ENCODE assay signal across 9 cellular contexts in the genomic region with DNA sequence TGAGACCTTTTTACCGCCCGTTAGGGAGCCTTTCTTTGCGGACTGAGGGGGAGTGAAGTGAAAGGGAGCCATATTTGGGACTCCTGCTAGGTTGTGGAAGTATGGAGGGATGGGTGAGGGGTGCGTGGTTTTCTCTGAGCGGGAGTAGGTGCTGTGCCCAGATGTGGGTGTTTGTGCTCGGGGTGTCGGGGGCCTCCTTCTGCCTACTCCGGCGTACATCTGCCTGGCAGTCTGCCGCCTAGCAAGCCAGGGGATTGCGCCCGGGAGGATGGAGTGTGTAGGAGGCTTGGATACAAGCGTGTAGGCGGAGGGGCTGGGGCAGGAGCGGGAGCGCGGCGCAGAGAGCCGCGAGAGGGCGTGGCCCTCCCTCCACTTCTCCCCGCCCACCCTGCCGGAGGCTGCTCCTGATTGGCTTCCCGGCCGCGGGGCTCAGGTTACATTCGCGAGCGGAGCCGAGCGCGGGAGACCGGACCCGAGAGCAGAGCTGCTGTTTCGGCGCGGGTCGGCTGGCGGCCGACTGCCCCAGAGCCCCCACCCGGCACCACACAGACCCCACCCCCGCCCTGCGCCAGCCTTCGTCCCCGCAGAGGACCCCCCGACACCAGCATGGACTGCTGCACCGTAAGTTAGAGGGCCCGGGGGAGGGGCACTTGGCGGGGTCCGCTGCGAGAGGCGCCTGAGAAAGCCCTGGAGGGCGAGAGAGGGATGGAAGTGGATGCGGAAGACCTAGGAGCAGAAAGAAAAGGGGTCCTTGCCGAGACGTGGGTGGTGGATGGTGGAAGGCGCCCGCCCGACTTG. TPM values are rescaled to one million over a fixed set of nuclear protein-coding genes. Genes with fewer than 3 reads are reported as not detected.
DNase-seq lines count a peak whose midpoint lies in the region; ATAC-seq and TF ChIP-seq lines count a peak whose summit lies in the region.
"Had no signal": no experiment of that assay in that cellular context is flagged by ENCODE, and none has a peak within 500 bp of the region (broad histone marks: within the 10 kb centered on the region; RNA-seq: fewer than 3 reads in every experiment).

A gene (plus strand): TSS at position 464 of the 798 bp plus-strand sequence. CDS start 143 bp downstream, at position 607.

- no peaks in the 10 kb centered on the region for H3K36me3 ChIP-seq in brain microvascular endothelial cell (replicated peaks)
- no peaks in the 10 kb centered on the region for H3K36me3 ChIP-seq in iPS-18a (ENCODE audit: control insufficient read depth, low read depth, low read length)
- H3K36me3 ChIP-seq in skeletal muscle satellite cell (ENCODE audit: insufficient read depth, low read length), result no peaks in the 10 kb centered on the region

- peaks cover 8% of the 10 kb centered on the region for H3K4me1 ChIP-seq in iPS-18a (ENCODE audit: control insufficient read depth, low read depth, low read length)
- peaks cover 9% of the 10 kb centered on the region for H3K4me1 ChIP-seq in skeletal muscle satellite cell (ENCODE audit: control insufficient read depth, insufficient read depth, low read length)

- TF ChIP-seq CTCF in brain microvascular endothelial cell (IDR thresholded peaks at IDR 0.05; ENCODE audit: low read depth, low read length, missing control alignments), result no peak

- peak; percentile 100 for ATAC-seq in HG03045 (IDR thresholded peaks at IDR 0.05; ENCODE audit: unreplicated experiment)

- in situ Hi-C loops in brain microvascular endothelial cell (cut with HindIII; ENCODE audit: low pct_ligation_motif_present, low sequenced_read_pairs), result no loop called here

- H3K27ac ChIP-seq in brain microvascular endothelial cell, result no peak within 1 kb of the TSS
- H3K27ac ChIP-seq in iPS-18a (ENCODE audit: low read length), result no peak within 1 kb of the TSS
- H3K27ac ChIP-seq: 22Rv1 had no signal

- H3K4me2 ChIP-seq in skeletal muscle satellite cell (ENCODE audit: low read length), result peak within 1 kb of the TSS; percentile 91

- H3K9ac ChIP-seq in iPS-18a (ENCODE audit: low read length) (peak within 1 kb of the TSS; percentile 6), skeletal muscle satellite cell (ENCODE audit: low read depth, low read length) (peak within 1 kb of the TSS; percentile 63)

- peak within 1 kb of the TSS; percentile 64 for H3K4me3 ChIP-seq in brain microvascular endothelial cell (ENCODE audit: low read depth, low read length)
- peak within 1 kb of the TSS; percentile 56 for H3K4me3 ChIP-seq in iPS-18a (ENCODE audit: low read length)
- peak within 1 kb of the TSS; percentile 72 for H3K4me3 ChIP-seq in skeletal muscle satellite cell (ENCODE audit: low read length)

- peaks cover 2% of the 10 kb centered on the region for H3K27me3 ChIP-seq in brain microvascular endothelial cell (replicated peaks)
- peaks cover 88% of the 10 kb centered on the region for H3K27me3 ChIP-seq in iPS-18a (ENCODE audit: control insufficient read depth, insufficient read depth, low read length)
- H3K27me3 ChIP-seq in skeletal muscle satellite cell (ENCODE audit: control insufficient read depth, insufficient read depth, low read length), result peaks cover 14% of the 10 kb centered on the region

- H3K9me3 ChIP-seq in iPS-18a (ENCODE audit: control insufficient read depth, low read depth, low read length) (no peaks in the 10 kb centered on the region), skeletal muscle satellite cell (replicated peaks; ENCODE audit: low read length) (no peaks in the 10 kb centered on the region)

- peak; percentile 20 for DNase-seq in NCI-H2107 treated with DMSO at 0.1 percent for 48 hours (lab: John Stamatoyannopoulos, UW; ENCODE audit: unreplicated experiment)
- DNase-seq in NCI-H2107 (lab: John Stamatoyannopoulos, UW), result no peak
- peak; percentile 90 to 91 for DNase-seq in NCI-H2081 (lab: John Stamatoyannopoulos, UW)
- DNase-seq in UCSD-AML1 (lab: John Stamatoyannopoulos, UW; ENCODE audit: unreplicated experiment), result peak; percentile 92
- peak; percentile 88 for DNase-seq in brain microvascular endothelial cell

RNA-seq across cellular contexts. Expression of the gene that starts here (rescaled TPM):
- 0.25 and 0.87 TPM in 2 replicates for total RNA-seq in skeletal muscle satellite cell (2012; rRNA removed)
